23 cellular contexts compared by ENCODE assay signal in genomic region chr2:128427356-128427755, GRCh38.
DNase-seq lines count a peak whose midpoint lies in the region; FAIRE-seq and TF ChIP-seq lines count a peak whose summit lies in the region.
"Had no signal": no experiment of that assay in that cellular context is flagged by ENCODE, and none has a peak within 500 bp of the region (broad histone marks: within the 10 kb centered on the region; RNA-seq: fewer than 3 reads in every experiment).

No MANE protein-coding gene starts in this region.

- no peak overlapping the region for H3K27ac Mint-ChIP-seq in CD14-positive monocyte
- H3K27ac Mint-ChIP-seq: CD4-positive, alpha-beta memory T cell had no signal

- no peak for TF ChIP-seq EP300 in H1 (IDR thresholded peaks at IDR 0.05; ENCODE audit: borderline replicate concordance in 1 of 2, low read depth in 2 of 2, low read length in 2 of 2)

- no peak overlapping the region for H4K8ac ChIP-seq in H1 (ENCODE audit: extremely low read depth, insufficient read depth, low read length)

- H3K79me1 ChIP-seq in H1 (ENCODE audit: low read depth, low read length) = no peaks in the 10 kb centered on the region

- H3K4me3 Mint-ChIP-seq in CD14-positive monocyte = no peak overlapping the region
- H3K4me3 Mint-ChIP-seq: CD4-positive, alpha-beta memory T cell had no signal

- H4K5ac ChIP-seq in H1 (ENCODE audit: insufficient read length, low read depth, low read length) = no peak overlapping the region

- H3K36me3 ChIP-seq in BLaER1 (no peaks in the 10 kb centered on the region), H1 (ENCODE audit: control insufficient read depth in 2 of 4, insufficient read depth in 4 of 4, low read length in 3 of 4) (no peaks in the 10 kb centered on the region)
- H3K36me3 ChIP-seq: HAP-1 had no signal

- H3K27me3 Mint-ChIP-seq in CD14-positive monocyte (ENCODE audit: low read depth in 3 of 3) = peaks cover 0 to 6% (median 0%) of the 10 kb centered on the region in 3 donors

- H2AFZ ChIP-seq in H1 (ENCODE audit: low read length) = no peak overlapping the region
- H2AFZ ChIP-seq: GM23248 had no signal

- H2BK5ac ChIP-seq in H1 (ENCODE audit: low read depth, low read length) = no peak overlapping the region

- DNase-seq in CD14-positive monocyte (ENCODE audit: low spot score) = peak; percentile 17
- no peak for DNase-seq in H1 (ENCODE audit: low read depth in 1 of 2, low spot score in 2 of 2)
- peak; percentile 19 for DNase-seq in posterior vena cava (ENCODE audit: low spot score)
- no peak for DNase-seq in cerebellar cortex (ENCODE audit: low spot score)
- DNase-seq in activated naive CD4-positive, alpha-beta T cell treated with Interleukin-2 at 50 U/mL for 16 hours = no peak
- no peak for DNase-seq in stimulated activated CD8-positive, alpha-beta memory T cell treated with anti-CD3 and anti-CD28 coated beads, Interleukin-4, amount 100 ng/mL, for 48 hours
- DNase-seq: CD4-positive, alpha-beta memory T cell; DND-41; GM23248; Kasumi-1; MM.1S; NCI-H1092; NCI-H1436; NCI-H1930; NCI-H2227 treated with DMSO at 0.1 percent for 48 hours; NCI-H510A treated with DMSO at 0.1 percent for 48 hours; NCI-H774; NK-92 treated with Interleukin-12 subunit alpha and Interleukin-12 subunit beta, amount 100 ng/mL, for 24 hours had no signal

- no peak overlapping the region for H3K23ac ChIP-seq in H1 (ENCODE audit: insufficient read length)

- POLR2A ChIA-PET in H1 (lab: Charles Lee; ENCODE audit: partially characterized antibody) = interaction anchor here (1.1 kb wide), 1 partner anchor 48 kb away, joined by 3 read pairs; no protein-coding TSS in a partner anchor

- H3K9me3 ChIP-seq in BLaER1 = peaks cover 25% of the 10 kb centered on the region
- H3K9me3 ChIP-seq in H1 (ENCODE audit: insufficient read depth in 2 of 2, low read depth in 1 of 2, low read length in 1 of 2) = peaks cover 0 to 4% of the 10 kb centered on the region in 2 experiments; a peak in 1 of 4 replicates
- H3K9me3 ChIP-seq: HAP-1 had no signal

- no peaks in the 10 kb centered on the region for H3K36me3 Mint-ChIP-seq in CD14-positive monocyte
- H3K36me3 Mint-ChIP-seq: CD4-positive, alpha-beta memory T cell had no signal

- H3K27ac ChIP-seq in BLaER1 = no peak overlapping the region
- no peak overlapping the region for H3K27ac ChIP-seq in H1 (ENCODE audit: low read depth, low read length)
- H3K27ac ChIP-seq: GM23248, RWPE1 had no signal

- no peaks in the 10 kb centered on the region for H3K4me1 Mint-ChIP-seq in CD14-positive monocyte
- H3K4me1 Mint-ChIP-seq: CD4-positive, alpha-beta memory T cell had no signal

- TF ChIP-seq RAD21 in H1 (IDR thresholded peaks at IDR 0.05 in 1 of 2, conservative IDR thresholded peaks at IDR 0.05 in 1 of 2; ENCODE audit: low read depth in 2 of 2, low read length in 2 of 2) = no peak

- H3K4ac ChIP-seq in H1 (replicated peaks; ENCODE audit: insufficient read length, low read depth, low read length) = peak overlapping the region; percentile 48

- CTCF ChIA-PET in H1 (lab: Charles Lee; ENCODE audit: partially characterized antibody) = interaction anchor here (0.7 to 1.9 kb wide), 5 partner anchors 30 to 168 kb away, joined by 3 to 7 read pairs (median 3); no protein-coding TSS in a partner anchor

- FAIRE-seq in H1 (lab: Jason Lieb, UNC) = no peak
- FAIRE-seq: GM12878 had no signal

- no peak overlapping the region for H2BK15ac ChIP-seq in H1 (ENCODE audit: low read length)

- H4K20me1 ChIP-seq in BLaER1 (no peaks in the 10 kb centered on the region), H1 (replicated peaks in 1 of 2; ENCODE audit: control insufficient read depth in 1 of 2, insufficient read depth in 2 of 2, low read length in 2 of 2) (no peaks in the 10 kb centered on the region)

- H3K4me3 ChIP-seq in BLaER1 (no peak overlapping the region), H1 (ENCODE audit: extremely low read depth in 1 of 4, insufficient read depth in 2 of 4, low read depth in 3 of 4, low read length in 4 of 4) (no peak overlapping the region)
- H3K4me3 ChIP-seq: GM12878, GM23248, HAP-1 had no signal

- H2BK20ac ChIP-seq in H1 (ENCODE audit: low read length) = no peak overlapping the region; the same call in 1 of the 2 replicates

- H3K4me1 ChIP-seq in BLaER1 (peaks cover 26% of the 10 kb centered on the region), H1 (replicated peaks in 1 of 4; ENCODE audit: control insufficient read depth in 3 of 4, insufficient read depth in 4 of 4, low read length in 3 of 4) (peaks cover 0 to 9% (median 3%) of the 10 kb centered on the region in 4 experiments; a peak in 4 of 7 replicates)
- H3K4me1 ChIP-seq: Caco-2, HAP-1 had no signal

- H3K14ac ChIP-seq in H1 (ENCODE audit: insufficient read length) = no peak overlapping the region

- H4K91ac ChIP-seq in H1 (replicated peaks; ENCODE audit: insufficient read length, low read length) = no peak overlapping the region

- no peaks in the 10 kb centered on the region for H3K23me2 ChIP-seq in H1 (ENCODE audit: low read depth, low read length)

- H3K9ac ChIP-seq in BLaER1 (no peak overlapping the region), H1 (replicated peaks in 1 of 4; ENCODE audit: extremely low read depth in 1 of 4, low read depth in 3 of 4, low read length in 3 of 4) (no peak overlapping the region)
- H3K9ac ChIP-seq: GM23248 had no signal

- no peak overlapping the region for H3K56ac ChIP-seq in H1 (replicated peaks; ENCODE audit: insufficient read length, low read depth, low read length)

- H3K4me2 ChIP-seq in BLaER1 (peak overlapping the region; percentile 44), H1 (ENCODE audit: insufficient read depth in 1 of 2, low read depth in 2 of 2, low read length in 2 of 2) (no peak overlapping the region)

- H2BK120ac ChIP-seq in H1 (replicated peaks; ENCODE audit: low read depth, low read length) = no peak overlapping the region

- intact Hi-C loops in CD14-positive monocyte (cut with micrococcal nuclease) (no loop called here), posterior vena cava (cut with DNase I) (no loop called here)

- TF ChIP-seq CTCF in CD14-positive monocyte (IDR thresholded peaks at IDR 0.05) (no peak), H1 (IDR thresholded peaks at IDR 0.05; ENCODE audit: control extremely low read depth in 1 of 3, insufficient read depth in 1 of 3, low read depth in 1 of 3, low read length in 3 of 3) (no peak)

- H3K18ac ChIP-seq in H1 (ENCODE audit: extremely low read depth, low read length) = no peak overlapping the region

- H3K9me3 Mint-ChIP-seq in CD14-positive monocyte = peaks cover 3 to 16% (median 6%) of the 10 kb centered on the region in 7 donors

- TF ChIP-seq POLR2A in H1 (IDR thresholded peaks at IDR 0.05; ENCODE audit: control extremely low read depth in 1 of 2, low read depth in 2 of 2, low read length in 2 of 2) = no peak

- H2BK12ac ChIP-seq in H1 (ENCODE audit: low read depth, low read length) = no peak overlapping the region

- H2AK5ac ChIP-seq in H1 (ENCODE audit: low read depth, low read length) = no peak overlapping the region

- H3K79me2 ChIP-seq in H1 (ENCODE audit: control insufficient read depth in 1 of 2, insufficient read depth in 2 of 2, low read length in 2 of 2) = no peaks in the 10 kb centered on the region

- WGBS in H1 (ENCODE audit: extremely low coverage in 1 of 2, insufficient coverage in 1 of 2, insufficient read length in 1 of 2, insufficient replicate concordance in 2 of 2, low coverage in 1 of 2, low lambda C conversion rate in 2 of 2, missing lambda C conversion rate in 1 of 2), 2 experiments = 62% methylated on average over 5 of the region's 5 CpGs; no CpG with 5 or more reads in 1 of the 2 experiments

- H3K27me3 ChIP-seq in BLaER1 = no peaks in the 10 kb centered on the region
- no peaks in the 10 kb centered on the region for H3K27me3 ChIP-seq in H1 (replicated peaks in 1 of 4; ENCODE audit: control insufficient read depth in 3 of 4, extremely low read depth in 1 of 4, insufficient read depth in 3 of 4, low read length in 3 of 4)

TF ChIP-seq in H1, 55 proteins besides CTCF, POLR2A, EP300 and RAD21:
- no peak for TF ChIP-seq KDM1A (IDR thresholded peaks at IDR 0.05; ENCODE audit: borderline replicate concordance, low read length)
- TF ChIP-seq FOSL1 (IDR thresholded peaks at IDR 0.05; ENCODE audit: insufficient read depth, low read depth, low read length) = no peak
- TF ChIP-seq PHF8 (conservative IDR thresholded peaks at IDR 0.05; ENCODE audit: low read depth, low read length) = no peak
- TF ChIP-seq E2F6 (IDR thresholded peaks at IDR 0.05) = no peak
- no peak for TF ChIP-seq ZNF274 (IDR thresholded peaks at IDR 0.05; ENCODE audit: borderline replicate concordance, extremely low read depth, low read length)
- no peak for TF ChIP-seq NRF1 (IDR thresholded peaks at IDR 0.05; ENCODE audit: low read depth, low read length)
- TF ChIP-seq ATF3 (IDR thresholded peaks at IDR 0.05; ENCODE audit: insufficient read depth, low read depth, low read length) = no peak

Comparison
In these comparisons a context has a peak if more than half of its experiments do, and no peak if none do; other contexts are left out.
1. DNase-seq: peak in CD14-positive monocyte (single experiment) and posterior vena cava (single experiment); none in H1 (0 of 2), cerebellar cortex (single experiment), activated naive CD4-positive, alpha-beta T cell treated with Interleukin-2 at 50 U/mL for 16 hours (single experiment) and stimulated activated CD8-positive, alpha-beta memory T cell treated with anti-CD3 and anti-CD28 coated beads, Interleukin-4, amount 100 ng/mL, for 48 hours (single experiment).